ENCODE assay signal across 27 cellular contexts in genomic region chr10:110560012-110560411, GRCh38.
"Had no signal": no experiment of that assay in that cellular context is flagged by ENCODE, and none has a peak within 500 bp of the region (broad histone marks: within the 10 kb centered on the region; RNA-seq: fewer than 3 reads in every experiment).

No MANE protein-coding gene starts in this region.

- H3K9me3 ChIP-seq: stomach, suprapubic skin, testis, thoracic aorta, thyroid gland, tibial artery, tibial nerve, transverse colon, upper lobe of left lung, upper lobe of right lung, uterus, vagina had no signal

- H3K36me3 ChIP-seq: stomach, suprapubic skin, thoracic aorta, thyroid gland, tibial artery, tibial nerve, transverse colon, upper lobe of left lung, upper lobe of right lung, uterus, vagina had no signal

- ATAC-seq: stimulated activated effector memory CD8-positive, alpha-beta T cell treated with anti-CD3 and anti-CD28 coated beads, Interleukin-12 subunit alpha, Interleukin-12 subunit beta, amount 100 ng/mL, for 72 hours; stimulated activated memory B cell treated with anti-CD40 and anti-IgM and Interleukin-4, amounts not matched to agents 10 μg/mL and 1 μg/mL and 100 μg/mL, for 72 hours; stimulated activated naive B cell treated with anti-CD40 and anti-IgM and Interleukin-4, amounts not matched to agents 10 μg/mL and 1 μg/mL and 100 μg/mL, for 72 hours; stimulated activated naive CD8-positive, alpha-beta T cell treated with anti-CD3 and anti-CD28 coated beads, Interleukin-15, amount 100 ng/mL, for 72 hours; stimulated activated naive CD8-positive, alpha-beta T cell treated with anti-CD3 and anti-CD28 coated beads, Interleukin-15, Interleukin-2, amounts not matched to agents 100 U/mL and 50 U/mL, for 24 hours; upper lobe of right lung had no signal

- H3K27ac ChIP-seq: stomach, suprapubic skin, testis, thoracic aorta, thyroid gland, tibial artery, tibial nerve, transverse colon, upper lobe of left lung, upper lobe of right lung, uterus, vagina had no signal

- H3K4me3 ChIP-seq: stomach, suprapubic skin, testis, thoracic aorta, thyroid gland, tibial artery, tibial nerve, transverse colon, upper lobe of left lung, upper lobe of right lung, uterus, vagina had no signal

- H3K27me3 ChIP-seq: stomach, testis, thyroid gland, upper lobe of left lung, vagina had no signal

- DNase-seq: stimulated activated CD4-positive, alpha-beta T cell treated with anti-CD3 and anti-CD28 coated beads, Interleukin-2, amount 100 ng/mL, for 48 hours; stimulated activated CD4-positive, alpha-beta T cell treated with anti-CD3 and anti-CD28 coated beads, Interleukin-4, amount 100 ng/mL, for 1 hour; stimulated activated CD4-positive, alpha-beta T cell treated with anti-CD3 and anti-CD28 coated beads, Interleukin-4, amount 100 ng/mL, for 24 hours; stimulated activated CD4-positive, alpha-beta T cell treated with anti-CD3 and anti-CD28 coated beads, Interleukin-4, amount 100 ng/mL, for 4 hours; stimulated activated CD8-positive, alpha-beta memory T cell treated with anti-CD3 and anti-CD28 coated beads, Interleukin-4, amount 100 ng/mL, for 48 hours; stimulated activated naive B cell treated with anti-CD40 and anti-IgM and Interleukin-4, amounts not matched to agents 10 μg/mL and 1 μg/mL and 100 μg/mL, for 72 hours; stimulated activated naive CD4-positive, alpha-beta T cell; stimulated activated naive CD4-positive, alpha-beta T cell treated with Interleukin-2 at 50 U/mL for 16 hours; stimulated activated naive CD8-positive, alpha-beta T cell treated with anti-CD3 and anti-CD28 coated beads, Interleukin-15, amount 100 ng/mL, for 72 hours; stimulated activated naive CD8-positive, alpha-beta T cell treated with anti-CD3 and anti-CD28 coated beads, Interleukin-15, Interleukin-2, amounts not matched to agents 100 U/mL and 50 U/mL, for 24 hours; stomach; substantia nigra; testis; thyroid gland; tibial artery; transverse colon; trophoblast cell; upper lobe of left lung; upper lobe of right lung; uterus had no signal

- H3K4me1 ChIP-seq: stomach, suprapubic skin, testis, thyroid gland, tibial artery, tibial nerve, upper lobe of left lung, upper lobe of right lung, uterus, vagina had no signal

- FAIRE-seq: urothelium cell line had no signal
